ENCODE assay signal across 8 cellular contexts in genomic region chr2:238462782-238463396, GRCh38. TPM values are rescaled to one million over a fixed set of nuclear protein-coding genes. Genes with fewer than 3 reads are reported as not detected.
A peak's percentile ranks its signal among the peaks of the same experiment; 100 is the strongest.
DNase-seq lines count a peak whose midpoint lies in the region; ATAC-seq and TF ChIP-seq lines count a peak whose summit lies in the region.

No MANE protein-coding gene starts in this region.

- peaks cover 0 to 5% (median 0%) of the 10 kb centered on the region in 7 donors for H3K27me3 ChIP-seq in heart right ventricle
- H3K27me3 ChIP-seq in esophagus muscularis mucosa: no peaks in the 10 kb centered on the region
- H3K27me3 ChIP-seq in psoas muscle (ENCODE audit: insufficient read depth in 3 of 3, low read length in 2 of 3): no peaks in the 10 kb centered on the region

- intact Hi-C loops in heart right ventricle (cut with DNase I): loop anchor here in 9 of 10 donors (1.0 to 5.0 kb wide), 6 partner anchors 91 to 106 kb away; no protein-coding TSS in a partner anchor
- intact Hi-C loops in Right ventricle myocardium inferior (cut with DNase I): loop anchor here (1.0 kb wide), 1 partner anchor 93 kb away; no protein-coding TSS in a partner anchor
- intact Hi-C loops in esophagus muscularis mucosa (cut with DNase I): loop anchor here (2.0 kb wide), 1 partner anchor 94 kb away; no protein-coding TSS in a partner anchor
- intact Hi-C loops in psoas muscle (cut with DNase I): loop anchor here (5.0 kb wide), 2 partner anchors 96 to 106 kb away; no protein-coding TSS in a partner anchor

- no peaks in the 10 kb centered on the region for H3K9me3 ChIP-seq in heart right ventricle
- H3K9me3 ChIP-seq in esophagus muscularis mucosa: no peaks in the 10 kb centered on the region
- no peaks in the 10 kb centered on the region for H3K9me3 ChIP-seq in psoas muscle

- no peak for TF ChIP-seq POLR2A in esophagus muscularis mucosa (IDR thresholded peaks at IDR 0.05; ENCODE audit: low read depth)

- no peak for TF ChIP-seq EP300 in esophagus muscularis mucosa (IDR thresholded peaks at IDR 0.05)

- H3K36me3 ChIP-seq in heart right ventricle (no peaks in the 10 kb centered on the region), esophagus muscularis mucosa (no peaks in the 10 kb centered on the region), psoas muscle (ENCODE audit: insufficient read depth in 1 of 2, low read depth in 1 of 2) (no peaks in the 10 kb centered on the region)

- H3K4me1 ChIP-seq in heart right ventricle: peaks cover 6 to 22% (median 19%) of the 10 kb centered on the region in 9 donors
- peaks cover 18 to 22% (median 19%) of the 10 kb centered on the region in 4 donors for H3K4me1 ChIP-seq in esophagus muscularis mucosa
- peaks cover 23% of the 10 kb centered on the region for H3K4me1 ChIP-seq in psoas muscle

- no peak for DNase-seq in heart right ventricle
- no peak for DNase-seq in Right ventricle myocardium inferior (ENCODE audit: missing footprints)
- DNase-seq in LHCN-M2 (ENCODE audit: low read depth): peak; percentile 67
- DNase-seq in SK-MEL-5 (ENCODE audit: low read depth, low spot score): peak; percentile 79
- no peak for DNase-seq in esophagus muscularis mucosa (ENCODE audit: extremely low spot score)
- DNase-seq in psoas muscle: no peak
- no peak for DNase-seq in substantia nigra (lab: John Stamatoyannopoulos, UW)

- H3K4me3 ChIP-seq in heart right ventricle (no peak overlapping the region), esophagus muscularis mucosa (no peak overlapping the region), psoas muscle (no peak overlapping the region)

- in situ Hi-C loops in SK-MEL-5 (cut with HindIII; ENCODE audit: low pct_unique_long_range_greater_than_20kb, low sequenced_read_pairs): no loop called here

- H3K27ac ChIP-seq in heart right ventricle: no peak overlapping the region
- no peak overlapping the region for H3K27ac ChIP-seq in esophagus muscularis mucosa (replicated peaks in 1 of 4)
- H3K27ac ChIP-seq in psoas muscle: no peak overlapping the region
- H3K27ac ChIP-seq in substantia nigra (ENCODE audit: low read depth, low read length, poor library complexity, severe bottlenecking): no peak overlapping the region

- ATAC-seq in heart right ventricle: no peak
- no peak for ATAC-seq in Right ventricle myocardium inferior
- ATAC-seq in psoas muscle: no peak
- ATAC-seq in HG03196 (IDR thresholded peaks at IDR 0.05; ENCODE audit: unreplicated experiment): no peak

- WGBS in heart right ventricle, 2 donors: 58 to 65% methylated on average over 2 of the region's 2 CpGs
- WGBS in esophagus muscularis mucosa: 55% methylated on average over 2 of the region's 2 CpGs
- 75 to 79% (median 76%) methylated on average over 2 of the region's 2 CpGs for WGBS in psoas muscle, 3 donors

- peak; percentile 31 to 84 (median 72) for TF ChIP-seq CTCF in heart right ventricle (IDR thresholded peaks at IDR 0.05)
- peak; percentile 69 to 76 (median 74) for TF ChIP-seq CTCF in esophagus muscularis mucosa (IDR thresholded peaks at IDR 0.05)
- TF ChIP-seq CTCF in psoas muscle (IDR thresholded peaks at IDR 0.05): peak; percentile 77

RNA-seq across cellular contexts. Expression of gene ASB1, which starts 36.2 kb away (rescaled TPM):
- total RNA-seq in heart right ventricle (10 to 100 TPM; 31.4 to 61.5 (median 51.2) TPM), Right ventricle myocardium inferior (57.5 TPM), LHCN-M2 (2014; rRNA removed) (23.8 and 30.4 TPM in 2 replicates), esophagus muscularis mucosa (10 to 100 TPM; 19.9 to 42.1 (median 33.9) TPM), psoas muscle (10 to 100 TPM; 38.4 to 48.0 (median 43.6) TPM)
- polyA plus RNA-seq in heart right ventricle (10 to 100 TPM; 32.0 to 41.9 TPM), psoas muscle (10 to 100 TPM; 21.3 to 47.9 (median 30.0) TPM)
- polyA plus RNA-seq in LHCN-M2 (2012): 41.7 TPM
- total RNA-seq in SK-MEL-5 (2014; rRNA removed; shearing (Covaris generic)): 21.2 and 21.3 TPM in 2 replicates
- polyA plus RNA-seq in SK-MEL-5 (2015; cell fraction: cytosol; rRNA removed): 22.3 and 30.6 TPM in 2 replicates
- polyA plus RNA-seq in SK-MEL-5 (2015; cell fraction: nucleus; rRNA removed): 30.6 and 34.5 TPM in 2 replicates

Comparison
In these comparisons a context has a peak if more than half of its experiments do, and no peak if none do; other contexts are left out.
1. DNase-seq: peak in LHCN-M2 (single experiment) and SK-MEL-5 (single experiment); none in heart right ventricle (0 of 2), Right ventricle myocardium inferior (single experiment), esophagus muscularis mucosa (single experiment), psoas muscle (0 of 2) and substantia nigra (0 of 49).
2. Peak in every context shown above with its lines, with median percentiles within 50 percentile points of each other: CTCF ChIP-seq.